9 cellular contexts compared by ENCODE assay signal in genomic region chr11:29293825-29294224, GRCh38.
DNase-seq lines count a peak whose midpoint lies in the region; ATAC-seq and TF ChIP-seq lines count a peak whose summit lies in the region.
"Had no signal": no experiment of that assay in that cellular context is flagged by ENCODE, and none has a peak within 500 bp of the region (broad histone marks: within the 10 kb centered on the region; RNA-seq: fewer than 3 reads in every experiment).

No MANE protein-coding gene starts in this region.

- peak overlapping the region; percentile 26 for H3K9ac ChIP-seq in adipocyte (ENCODE audit: low read length)

- DNase-seq in DMS 273 (lab: John Stamatoyannopoulos, UW; ENCODE audit: unreplicated experiment) (peak; percentile 8), DMS 273 treated with DMSO at 0.1 percent for 48 hours (lab: John Stamatoyannopoulos, UW) (no peak), adipocyte (ENCODE audit: low read depth) (peak; percentile 73), right atrium auricular region (ENCODE audit: low spot score) (no peak), cerebellar cortex (ENCODE audit: low spot score) (no peak), inferior parietal cortex (ENCODE audit: extremely low spot score) (no peak)
- no peak for DNase-seq in activated CD8-positive, alpha-beta memory T cell treated with anti-CD3 and anti-CD28 coated beads for 24 hours

- H3K4me1 ChIP-seq in adipocyte (ENCODE audit: control insufficient read depth, insufficient read depth, low read length) = peaks cover 12% of the 10 kb centered on the region
- no peaks in the 10 kb centered on the region for H3K4me1 ChIP-seq in right atrium auricular region

- H3K36me3 ChIP-seq in adipocyte (ENCODE audit: control insufficient read depth, insufficient read depth, low read length, severe bottlenecking) (no peaks in the 10 kb centered on the region), right atrium auricular region (no peaks in the 10 kb centered on the region)

- H3K9me3 ChIP-seq in adipocyte (ENCODE audit: control insufficient read depth, low read length) = no peaks in the 10 kb centered on the region
- H3K9me3 ChIP-seq in right atrium auricular region = no peaks in the 10 kb centered on the region

- H3K4me3 ChIP-seq in adipocyte (ENCODE audit: low read length) (peak overlapping the region; percentile 52), right atrium auricular region (no peak overlapping the region)

- no peak overlapping the region for H3K27ac ChIP-seq in right atrium auricular region
- H3K27ac ChIP-seq: 22Rv1 had no signal

- no peaks in the 10 kb centered on the region for H3K27me3 ChIP-seq in adipocyte (replicated peaks; ENCODE audit: control insufficient read depth, insufficient read depth, low read length)
- H3K27me3 ChIP-seq in right atrium auricular region = no peaks in the 10 kb centered on the region

- TF ChIP-seq CTCF in right atrium auricular region (IDR thresholded peaks at IDR 0.05) = no peak

- ATAC-seq in HG03045 (IDR thresholded peaks at IDR 0.05; ENCODE audit: unreplicated experiment) = peak; percentile 74

Comparison
In these comparisons a context has a peak if more than half of its experiments do, and no peak if none do; other contexts are left out.
1. DNase-seq: peak in DMS 273 (single experiment) and adipocyte (single experiment); none in DMS 273 treated with DMSO at 0.1 percent for 48 hours (single experiment), right atrium auricular region (single experiment), activated CD8-positive, alpha-beta memory T cell treated with anti-CD3 and anti-CD28 coated beads for 24 hours (single experiment), cerebellar cortex (single experiment) and inferior parietal cortex (single experiment).